Comparison of ENCODE assay signal across 2 cellular contexts in genomic region chr12:90943248-90943647, GRCh38.
A peak's percentile ranks its signal among the peaks of the same experiment; 100 is the strongest.
TF ChIP-seq lines count a peak whose summit lies in the region.

No MANE protein-coding gene starts in this region.

TF ChIP-seq in HepG2, 621 proteins besides CTCF, POLR2A, EP300 and RAD21:
- TF ChIP-seq MAFK (conservative IDR thresholded peaks at IDR 0.05 in 1 of 2, IDR thresholded peaks at IDR 0.05 in 1 of 2; ENCODE audit: low read length in 2 of 2) = peak; percentile 35 to 74; a peak in 2 of 4 replicates
- TF ChIP-seq EHMT2 (IDR thresholded peaks at IDR 0.05; ENCODE audit: borderline replicate concordance, low read depth, low read length) = no peak
- peak; percentile 48 for TF ChIP-seq MAFF (IDR thresholded peaks at IDR 0.05; ENCODE audit: low read depth, low read length)
- TF ChIP-seq ZNF18 (CRISPR knock-in tag; IDR thresholded peaks at IDR 0.05; ENCODE audit: insufficient replicate concordance) = no peak

TF ChIP-seq in K562, 482 proteins besides CTCF, POLR2A, EP300 and RAD21:
- TF ChIP-seq ZNF316 (IDR thresholded peaks at IDR 0.05) (peak; percentile 41), NRF1 (conservative IDR thresholded peaks at IDR 0.05 in 1 of 2, IDR thresholded peaks at IDR 0.05 in 1 of 2) (no peak), ZBTB43 (CRISPR knock-in tag; IDR thresholded peaks at IDR 0.05) (no peak), ATF3 (IDR thresholded peaks at IDR 0.05) (no peak), ATF3 (CRISPR knock-in tag; conservative IDR thresholded peaks at IDR 0.05) (no peak)
